In the genomic region with DNA sequence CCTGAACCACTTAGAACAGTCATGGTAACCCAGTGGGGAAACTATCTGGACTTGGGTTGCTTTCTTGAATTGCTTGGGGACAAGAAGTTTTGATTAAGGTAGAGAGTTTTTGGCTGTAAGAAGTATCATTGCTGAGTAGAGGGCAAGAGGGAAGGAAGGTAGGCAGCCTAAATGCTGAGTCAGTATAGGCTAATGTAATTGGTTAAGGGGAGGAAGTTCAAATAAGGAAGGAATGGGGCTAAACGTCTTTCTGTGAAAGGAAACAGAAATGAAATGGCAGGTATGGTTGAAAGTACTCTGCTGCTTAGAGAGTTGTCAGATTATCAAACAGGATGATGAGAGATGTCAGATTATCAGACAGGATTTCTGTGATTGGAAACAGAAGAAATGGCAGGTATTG, we compare ENCODE assay signal across 12 cellular contexts. TPM values are rescaled to one million over a fixed set of nuclear protein-coding genes. Genes with fewer than 3 reads are reported as not detected.
A peak's percentile ranks its signal among the peaks of the same experiment; 100 is the strongest.
DNase-seq lines count a peak whose midpoint lies in the region; ATAC-seq and TF ChIP-seq lines count a peak whose summit lies in the region.
"Had no signal": no experiment of that assay in that cellular context is flagged by ENCODE, and none has a peak within 500 bp of the region (broad histone marks: within the 10 kb centered on the region; RNA-seq: fewer than 3 reads in every experiment).

No MANE protein-coding gene starts in this region.

- H3K9me3 ChIP-seq in T-helper 17 cell (ENCODE audit: control insufficient read depth, low read length, poor library complexity, severe bottlenecking), result no peaks in the 10 kb centered on the region

- H3K36me3 Mint-ChIP-seq in T-helper 17 cell (ENCODE audit: low read depth), result peaks cover 13% of the 10 kb centered on the region

- peak; percentile 48 for ATAC-seq in T-helper 17 cell
- peak; percentile 57 for ATAC-seq in esophagus mucosa
- no peak for ATAC-seq in GM19351 (IDR thresholded peaks at IDR 0.05; ENCODE audit: unreplicated experiment)
- ATAC-seq: Panc1 had no signal

- peaks cover 25% of the 10 kb centered on the region for H3K79me2 ChIP-seq in ACC112 (ENCODE audit: control insufficient read depth, insufficient read depth, low read length, unreplicated experiment)

- H2AFZ ChIP-seq in ACC112 (ENCODE audit: low read length, unreplicated experiment), result no peak overlapping the region
- H2AFZ ChIP-seq: GM23248 had no signal

- no peak overlapping the region for H3K4me3 Mint-ChIP-seq in T-helper 17 cell

- no peak overlapping the region for H3K4me3 ChIP-seq in ACC112 (ENCODE audit: low read depth, low read length)
- H3K4me3 ChIP-seq: dorsolateral prefrontal cortex, GM23248 had no signal

- peak overlapping the region; percentile 78 for H3K27ac Mint-ChIP-seq in T-helper 17 cell

- peak; percentile 17 for DNase-seq in GDM1 (lab: John Stamatoyannopoulos, UW)
- DNase-seq in T-helper 17 cell, result no peak
- DNase-seq in AG08395 (ENCODE audit: low spot score), result no peak
- no peak for DNase-seq in GM10266 (ENCODE audit: extremely low spot score)
- no peak for DNase-seq in LoVo (ENCODE audit: low spot score)
- DNase-seq: dorsolateral prefrontal cortex; GM23248; stimulated activated CD8-positive, alpha-beta memory T cell treated with anti-CD3 and anti-CD28 coated beads, Interleukin-4, amount 100 ng/mL, for 48 hours had no signal

- peaks cover 68% of the 10 kb centered on the region for H3K36me3 ChIP-seq in ACC112 (ENCODE audit: insufficient read depth, low read length)

- H3K4me1 Mint-ChIP-seq in T-helper 17 cell, result peaks cover 17% of the 10 kb centered on the region

- no peaks in the 10 kb centered on the region for H3K27me3 ChIP-seq in ACC112 (ENCODE audit: insufficient read depth, low read length)
- H3K27me3 ChIP-seq: dorsolateral prefrontal cortex had no signal

- peak overlapping the region; percentile 21; the same call in 1 of the 2 replicates for H3K27ac ChIP-seq in ACC112 (ENCODE audit: low read depth, low read length)
- H3K27ac ChIP-seq: dorsolateral prefrontal cortex, GM23248 had no signal

- TF ChIP-seq CTCF in GM10266 (IDR thresholded peaks at IDR 0.05; ENCODE audit: control insufficient read depth, insufficient read depth, low read depth, missing control alignments), result no peak

- peaks cover 9% of the 10 kb centered on the region for H3K4me1 ChIP-seq in ACC112 (ENCODE audit: control insufficient read depth, insufficient read depth, low read length, unreplicated experiment)

- H3K27me3 Mint-ChIP-seq in T-helper 17 cell, result no peaks in the 10 kb centered on the region

RNA-seq across cellular contexts. Expression of gene KPNB1, which starts 20.3 kb away (rescaled TPM):
- 100 to 1,000 TPM; 183 to 196 TPM for total RNA-seq in T-helper 17 cell
- 232 TPM for total RNA-seq in esophagus mucosa

RNA-seq across cellular contexts. Expression of gene TBKBP1, which starts 23.9 kb away (rescaled TPM):
- 1 to 10 TPM; 2.4 to 2.6 TPM for total RNA-seq in T-helper 17 cell
- 3.1 TPM for total RNA-seq in esophagus mucosa
